4 cellular contexts compared by ENCODE assay signal in genomic region chr2:48865704-48866103, GRCh38.
"Had no signal": no experiment of that assay in that cellular context is flagged by ENCODE, and none has a peak within 500 bp of the region (broad histone marks: within the 10 kb centered on the region; RNA-seq: fewer than 3 reads in every experiment).

No MANE protein-coding gene starts in this region.

- ATAC-seq: GM23338 had no signal

- H3K4me3 ChIP-seq: GM23338 had no signal

- H2AFZ ChIP-seq: GM23338 had no signal

- DNase-seq: H9, HCEC 1CT, KBM-7 had no signal

- H3K4me2 ChIP-seq: GM23338 had no signal
